Comparison of ENCODE assay signal across 28 cellular contexts in the genomic region with DNA sequence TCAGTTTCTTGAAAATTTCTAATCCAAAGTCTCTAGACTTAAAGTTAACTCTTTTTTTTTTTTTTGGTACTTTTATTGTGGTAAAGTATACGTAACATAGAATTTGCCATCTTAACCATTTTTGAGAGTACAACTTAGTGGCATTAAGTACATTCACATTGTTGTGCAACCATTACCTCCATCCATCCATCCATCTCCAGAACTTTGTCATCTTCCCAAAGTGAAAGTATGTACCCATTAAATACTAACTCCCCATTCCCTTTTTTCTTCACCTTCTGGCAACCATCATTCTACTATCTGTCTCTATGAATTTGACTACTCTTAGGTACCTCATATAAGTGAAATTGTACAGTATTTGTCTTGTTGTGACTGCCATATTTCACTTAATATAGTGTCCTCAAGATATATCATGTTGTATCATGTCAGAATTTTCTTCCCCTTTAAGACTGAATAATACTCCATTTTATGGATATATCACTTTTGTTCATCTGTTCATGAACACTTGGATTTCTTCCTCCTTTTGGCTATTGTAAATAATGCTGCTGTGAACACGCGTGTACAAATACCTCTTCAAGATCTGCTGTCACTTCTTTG. TPM values are rescaled to one million over a fixed set of nuclear protein-coding genes. Genes with fewer than 3 reads are reported as not detected.
A peak's percentile ranks its signal among the peaks of the same experiment; 100 is the strongest.
DNase-seq lines count a peak whose midpoint lies in the region; ATAC-seq, FAIRE-seq and TF ChIP-seq lines count a peak whose summit lies in the region.
"Had no signal": no experiment of that assay in that cellular context is flagged by ENCODE, and none has a peak within 500 bp of the region (broad histone marks: within the 10 kb centered on the region; RNA-seq: fewer than 3 reads in every experiment).

No MANE protein-coding gene starts in this region.

- DNase-seq in HepG2 (ENCODE audit: low spot score), result no peak
- DNase-seq in right lobe of liver, result no peak
- DNase-seq in astrocyte (ENCODE audit: low read depth), result no peak
- DNase-seq in GM03348 (ENCODE audit: low spot score), result no peak
- DNase-seq in osteoblast (ENCODE audit: insufficient read length, low spot score, missing footprints), result no peak
- DNase-seq: C1 segment of cervical spinal cord; CD4-positive, alpha-beta memory T cell; COR-L47; DMS79; EL; GF-D8; GM23248; H9; HFFc6; Kasumi-1; NCI-H1092 treated with DMSO at 0.1 percent for 48 hours; NCI-H1436; NCI-H187; NCI-H2081 treated with DMSO at 0.1 percent for 48 hours; NCI-H2171; NCI-H226; NCI-H510A; NCI-H69; Right ventricle myocardium superior; RPMI8226 had no signal

- 97% methylated on average over 3 of the region's 3 CpGs for WGBS in HepG2 (ENCODE audit: low lambda C conversion rate)
- 88% methylated on average over 3 of the region's 3 CpGs for WGBS in right lobe of liver (ENCODE audit: insufficient coverage, low coverage, low lambda C conversion rate, missing lambda C conversion rate)

- TF ChIP-seq RAD21 in HepG2 (CRISPR knock-in tag; IDR thresholded peaks at IDR 0.05), result no peak

- TF ChIP-seq POLR2A in HepG2 (IDR thresholded peaks at IDR 0.05; ENCODE audit: insufficient read depth in 1 of 2, low read depth in 2 of 2, low read length in 2 of 2), result no peak
- no peak for TF ChIP-seq POLR2A in right lobe of liver (IDR thresholded peaks at IDR 0.05)

- peaks cover 97% of the 10 kb centered on the region for H3K79me2 ChIP-seq in HepG2 (ENCODE audit: insufficient read depth, low read length)
- H3K79me2 ChIP-seq in astrocyte (ENCODE audit: insufficient read depth, low read length), result peaks cover 98% of the 10 kb centered on the region
- H3K79me2 ChIP-seq in osteoblast (ENCODE audit: insufficient read depth, low read length), result peaks cover 96% of the 10 kb centered on the region

- H3K27me3 ChIP-seq in HepG2 (ENCODE audit: control insufficient read depth in 1 of 2, insufficient read depth in 2 of 2, low read length in 2 of 2), result no peaks in the 10 kb centered on the region; a peak in 1 of 5 replicates
- H3K27me3 ChIP-seq in right lobe of liver, result no peaks in the 10 kb centered on the region
- H3K27me3 ChIP-seq in astrocyte (ENCODE audit: insufficient read depth, low read length), result no peaks in the 10 kb centered on the region
- no peaks in the 10 kb centered on the region for H3K27me3 ChIP-seq in osteoblast (ENCODE audit: insufficient read depth, low read length)
- H3K27me3 ChIP-seq: SJSA1 had no signal

- H3K36me3 ChIP-seq in HepG2 (replicated peaks in 1 of 2; ENCODE audit: control insufficient read depth in 1 of 2, insufficient read depth in 2 of 2, low read length in 2 of 2) (no peaks in the 10 kb centered on the region), right lobe of liver (no peaks in the 10 kb centered on the region), HEK293 (ENCODE audit: control insufficient read depth in 2 of 2, insufficient read depth in 1 of 2, low read length in 2 of 2) (no peaks in the 10 kb centered on the region; a peak in 1 of 3 replicates), astrocyte (ENCODE audit: insufficient read depth, low read length) (no peaks in the 10 kb centered on the region), osteoblast (ENCODE audit: insufficient read depth, low read length) (no peaks in the 10 kb centered on the region)
- H3K36me3 ChIP-seq: SJSA1 had no signal

- H3K9me3 ChIP-seq in HepG2 (ENCODE audit: low read length) (no peaks in the 10 kb centered on the region), right lobe of liver (no peaks in the 10 kb centered on the region), HEK293 (ENCODE audit: control insufficient read depth, insufficient read depth, low read depth, low read length) (no peaks in the 10 kb centered on the region), astrocyte (ENCODE audit: insufficient read depth, low read depth, low read length) (no peaks in the 10 kb centered on the region), osteoblast (ENCODE audit: low read depth, low read length) (no peaks in the 10 kb centered on the region)
- H3K9me3 ChIP-seq: SJSA1 had no signal

- H3K9me3 Mint-ChIP-seq in astrocyte (ENCODE audit: unreplicated experiment), result no peaks in the 10 kb centered on the region
- H3K9me3 Mint-ChIP-seq: H9, HFFc6 had no signal

- FAIRE-seq in HepG2 (lab: Jason Lieb, UNC) (no peak), astrocyte (lab: Jason Lieb, UNC) (peak; percentile 9)

- in situ Hi-C loops in HepG2 (cut with HindIII; ENCODE audit: extremely low pct_ligation_motif_present, low pct_unique_long_range_greater_than_20kb), result no loop called here

- H3K4me2 ChIP-seq in HepG2 (ENCODE audit: low read depth, low read length) (no peak overlapping the region), astrocyte (ENCODE audit: low read length) (no peak overlapping the region), osteoblast (ENCODE audit: insufficient read depth, low read length) (no peak overlapping the region)

- TF ChIP-seq EP300 in HepG2 (IDR thresholded peaks at IDR 0.05; ENCODE audit: low read depth in 2 of 2, low read length in 2 of 2), result no peak
- no peak for TF ChIP-seq EP300 in HepG2 (CRISPR knock-in tag; IDR thresholded peaks at IDR 0.05; ENCODE audit: borderline replicate concordance)

- no peak overlapping the region for H3K9ac ChIP-seq in HepG2 (ENCODE audit: insufficient read depth, low read depth, low read length)
- no peak overlapping the region for H3K9ac ChIP-seq in astrocyte (ENCODE audit: low read length)
- H3K9ac ChIP-seq: GM23248 had no signal

- no peaks in the 10 kb centered on the region for H3K4me1 ChIP-seq in HepG2 (ENCODE audit: insufficient read depth, low read length)
- peaks cover 0 to 2% (median under 1%) of the 10 kb centered on the region in 4 donors for H3K4me1 ChIP-seq in right lobe of liver
- H3K4me1 ChIP-seq in HEK293 (ENCODE audit: control insufficient read depth, insufficient read depth, low read length), result no peaks in the 10 kb centered on the region
- H3K4me1 ChIP-seq in astrocyte (ENCODE audit: insufficient read depth, low read length), result no peaks in the 10 kb centered on the region
- peaks cover 8% of the 10 kb centered on the region for H3K4me1 ChIP-seq in osteoblast (ENCODE audit: insufficient read depth, low read length)
- H3K4me1 ChIP-seq: SJSA1 had no signal

- ATAC-seq in HepG2 (no peak), right lobe of liver (no peak), HG03571 (IDR thresholded peaks at IDR 0.05; ENCODE audit: unreplicated experiment) (no peak)

- BruUV-seq in HepG2 (replicated peaks; lab: Mats Ljungman, UMichigan), result no TSS peak

- TF ChIP-seq CTCF in HepG2 (CRISPR knock-in tag; IDR thresholded peaks at IDR 0.05) (no peak), right lobe of liver (IDR thresholded peaks at IDR 0.05) (no peak), HEK293 (tag by site-specific recombination; IDR thresholded peaks at IDR 0.05) (no peak), astrocyte (IDR thresholded peaks at IDR 0.05; ENCODE audit: insufficient read depth, low read depth, low read length) (no peak), osteoblast (IDR thresholded peaks at IDR 0.05; ENCODE audit: extremely low read depth, low read depth, low read length) (no peak)

- H3K36me3 Mint-ChIP-seq in astrocyte (ENCODE audit: low read depth, unreplicated experiment), result no peaks in the 10 kb centered on the region

- no peak overlapping the region for H2AFZ ChIP-seq in HepG2 (ENCODE audit: low read length)
- H2AFZ ChIP-seq in astrocyte (ENCODE audit: low read depth, low read length), result no peak overlapping the region
- H2AFZ ChIP-seq in osteoblast (ENCODE audit: low read length), result no peak overlapping the region
- H2AFZ ChIP-seq: GM23248 had no signal

- H4K20me1 ChIP-seq in HepG2 (ENCODE audit: insufficient read depth, low read length), result peaks cover 91% of the 10 kb centered on the region
- H4K20me1 ChIP-seq in astrocyte (ENCODE audit: insufficient read depth, low read length), result peaks cover 80% of the 10 kb centered on the region
- peaks cover 49% of the 10 kb centered on the region for H4K20me1 ChIP-seq in osteoblast (ENCODE audit: insufficient read depth, low read length)

- CTCF ChIA-PET in HepG2 (lab: Yijun Ruan, JAX; ENCODE audit: low intra/inter-chr PET ratio, low total read pairs), result no interaction called here
- CTCF ChIA-PET in HEK293 (lab: Yijun Ruan, JAX), result interaction anchor here (0.6 kb wide), 1 partner anchor 353 kb away, joined by 3 read pairs; no protein-coding TSS in a partner anchor

- H3K27ac Mint-ChIP-seq in astrocyte (ENCODE audit: unreplicated experiment), result no peak overlapping the region
- H3K27ac Mint-ChIP-seq: H9, HFFc6 had no signal

- H3K4me1 Mint-ChIP-seq in astrocyte (ENCODE audit: low read depth, unreplicated experiment), result peaks cover 14% of the 10 kb centered on the region

- H3K4me3 Mint-ChIP-seq in astrocyte (ENCODE audit: unreplicated experiment), result no peak overlapping the region
- H3K4me3 Mint-ChIP-seq: H9, HFFc6 had no signal

- no peaks in the 10 kb centered on the region for H3K27me3 Mint-ChIP-seq in astrocyte (ENCODE audit: low read depth, unreplicated experiment)
- H3K27me3 Mint-ChIP-seq: CD4-positive, alpha-beta memory T cell had no signal

- intact Hi-C loops in HepG2 (cut with micrococcal nuclease; ENCODE audit: unreplicated experiment) (no loop called here), right lobe of liver (cut with DNase I) (no loop called here)

- no peak overlapping the region for H3K4me3 ChIP-seq in HepG2 (replicated peaks in 1 of 3; ENCODE audit: insufficient read depth in 1 of 3, low read depth in 2 of 3, low read length in 3 of 3)
- no peak overlapping the region for H3K4me3 ChIP-seq in right lobe of liver
- H3K4me3 ChIP-seq in HEK293 (ENCODE audit: low read depth, low read length), result no peak overlapping the region
- no peak overlapping the region for H3K4me3 ChIP-seq in astrocyte (ENCODE audit: insufficient read depth, low read depth, low read length)
- no peak overlapping the region for H3K4me3 ChIP-seq in osteoblast (ENCODE audit: insufficient read depth, low read length)
- H3K4me3 ChIP-seq: GM23248, SJSA1 had no signal

- POLR2A ChIA-PET in HepG2 (lab: Yijun Ruan, JAX) (no interaction called here), HEK293 (lab: Yijun Ruan, JAX) (no interaction called here)

- H3K27ac ChIP-seq in HepG2 (ENCODE audit: extremely low read length, insufficient read depth, low read length) (no peak overlapping the region), right lobe of liver (no peak overlapping the region), HEK293 (ENCODE audit: extremely low read depth, low read depth, low read length) (no peak overlapping the region), astrocyte (ENCODE audit: low read depth, low read length) (no peak overlapping the region), osteoblast (ENCODE audit: low read depth, low read length) (no peak overlapping the region)
- H3K27ac ChIP-seq: GM23248, SJSA1 had no signal

RNA-seq across cellular contexts. Expression of a gene that starts 18.4 kb away (rescaled TPM):
- total RNA-seq in HepG2 (2016; rRNA removed; fragmentation: Illumina TruSeq; extraction: Trizol) (15.7 and 27.2 TPM in 2 replicates), right lobe of liver (10 to 100 TPM in 1 of 6 experiments, 1 to 10 TPM in 5; 4.6 to 12.3 (median 6.0) TPM), astrocyte (15.0 and 15.4 TPM in 2 replicates), osteoblast (26.2 and 29.7 TPM in 2 replicates)
- total RNA-seq in HepG2 (2016; cell fraction: cytosol; rRNA removed; fragmentation: Illumina TruSeq; extraction: Trizol; ENCODE audit: low read depth), result 4.8 and 5.3 TPM in 2 replicates
- 15.7 and 25.8 TPM in 2 replicates for total RNA-seq in HepG2 (2016; cell fraction: insoluble cytoplasmic fraction; rRNA removed; fragmentation: Illumina TruSeq; extraction: Trizol)
- total RNA-seq in HepG2 (2016; cell fraction: membrane; rRNA removed; fragmentation: Illumina TruSeq; extraction: Trizol), result 5.3 and 6.4 TPM in 2 replicates
- total RNA-seq in HepG2 (2016; cell fraction: nucleus; rRNA removed; fragmentation: Illumina TruSeq; extraction: Trizol), result 18.0 and 19.4 TPM in 2 replicates
- 7.0 and 9.0 TPM in 2 replicates for polyA plus RNA-seq in HepG2 (2011; rRNA removed)
- polyA plus RNA-seq in HepG2 (2011; cell fraction: cytosol; rRNA removed), result 3.0 and 5.4 TPM in 2 replicates
- 6.5 and 6.6 TPM in 2 replicates for polyA plus RNA-seq in HepG2 (2011; cell fraction: nucleus; rRNA removed)
- polyA plus RNA-seq in HepG2 (2012), result 10.2 and 11.1 TPM in 2 replicates
- polyA plus RNA-seq in HepG2 (2016; cell fraction: cytosol; fragmentation: Illumina TruSeq; extraction: Trizol; ENCODE audit: low read depth), result 0.23 TPM in 2 replicates
- polyA plus RNA-seq in HepG2 (2016; cell fraction: insoluble cytoplasmic fraction; fragmentation: Illumina TruSeq; extraction: Trizol; ENCODE audit: low read depth), result 9.7 and 9.9 TPM in 2 replicates
- 0.85 and 0.98 TPM in 2 replicates for polyA plus RNA-seq in HepG2 (2016; cell fraction: membrane; fragmentation: Illumina TruSeq; extraction: Trizol; ENCODE audit: low read depth)
- 14.6 TPM in 2 replicates for polyA plus RNA-seq in HepG2 (2016; cell fraction: nucleus; fragmentation: Illumina TruSeq; extraction: Trizol; ENCODE audit: insufficient read depth, low read depth)
- polyA minus RNA-seq in HepG2 (2011; rRNA and poly(A)+ RNA removed; ENCODE audit: low replicate concordance), result 5.4 and 7.5 TPM in 2 replicates
- polyA minus RNA-seq in HepG2 (2011; cell fraction: cytosol; rRNA and poly(A)+ RNA removed), result 16.5 and 19.7 TPM in 2 replicates
- polyA minus RNA-seq in HepG2 (2011; cell fraction: nucleus; rRNA and poly(A)+ RNA removed), result 32.4 and 33.8 TPM in 2 replicates
